ENCODE assay signal across 10 cellular contexts in the genomic region with DNA sequence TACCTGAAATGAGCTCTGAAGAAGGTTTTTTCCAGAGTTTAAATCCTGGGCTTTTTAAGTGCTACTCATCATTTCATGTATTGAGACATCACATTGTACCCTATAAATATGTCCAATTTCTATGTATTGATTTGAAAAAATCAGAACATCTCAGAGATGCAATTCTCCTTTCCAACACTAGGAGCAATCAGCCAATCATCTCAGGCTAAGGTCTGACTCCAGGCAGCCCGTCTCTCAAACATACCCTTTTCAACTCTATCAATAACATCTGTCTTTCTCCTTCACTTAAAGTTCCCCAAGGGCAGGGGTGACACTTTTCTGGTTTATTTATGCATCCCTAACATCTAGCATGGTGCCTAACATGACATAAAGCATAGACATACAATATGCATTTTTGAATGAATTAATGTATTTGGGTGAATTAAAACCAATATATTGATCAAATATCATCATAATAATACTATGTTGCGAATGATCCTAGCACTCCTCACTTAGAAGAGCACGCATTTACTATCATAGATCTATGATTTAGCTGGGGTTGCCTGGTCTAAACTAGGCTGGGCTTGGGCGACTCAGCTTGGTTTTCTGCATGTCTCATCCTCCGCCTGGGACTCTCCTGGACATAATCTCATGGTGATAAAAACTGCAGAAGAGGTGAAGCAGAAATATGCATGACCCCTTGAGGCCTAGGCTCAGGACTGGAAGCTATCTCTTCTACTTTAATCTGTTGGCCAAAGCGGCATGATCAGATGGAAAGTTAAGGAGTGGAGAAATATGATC. TPM values are rescaled to one million over a fixed set of nuclear protein-coding genes. Genes with fewer than 3 reads are reported as not detected.
DNase-seq lines count a peak whose midpoint lies in the region; ATAC-seq, FAIRE-seq and TF ChIP-seq lines count a peak whose summit lies in the region.
"Had no signal": no experiment of that assay in that cellular context is flagged by ENCODE, and none has a peak within 500 bp of the region (broad histone marks: within the 10 kb centered on the region; RNA-seq: fewer than 3 reads in every experiment).

No MANE protein-coding gene starts in this region.

- in situ Hi-C loops in G401 (cut with HindIII; ENCODE audit: low sequenced_read_pairs) = no loop called here

- H3K9me3 ChIP-seq in ascending aorta (no peaks in the 10 kb centered on the region), liver (ENCODE audit: control insufficient read depth in 4 of 4, low read length in 3 of 4) (no peaks in the 10 kb centered on the region), upper lobe of left lung (no peaks in the 10 kb centered on the region)

- TF ChIP-seq EP300 in upper lobe of left lung (IDR thresholded peaks at IDR 0.05) = no peak

- no peaks in the 10 kb centered on the region for H3K36me3 Mint-ChIP-seq in GM23338 (ENCODE audit: low read depth)

- TF ChIP-seq POLR2A in H54 (IDR thresholded peaks at IDR 0.05; ENCODE audit: low read depth, low read length) = no peak
- no peak for TF ChIP-seq POLR2A in upper lobe of left lung (IDR thresholded peaks at IDR 0.05)

- 89% methylated on average over 6 of the region's 6 CpGs for WGBS in liver
- 91 to 94% methylated on average over 6 of the region's 6 CpGs for WGBS in upper lobe of left lung, 2 donors

- H3K4me3 Mint-ChIP-seq in GM23338 = no peak overlapping the region

- no peaks in the 10 kb centered on the region for H3K36me3 ChIP-seq in GM23338 (ENCODE audit: insufficient read depth)
- no peaks in the 10 kb centered on the region for H3K36me3 ChIP-seq in ascending aorta
- no peaks in the 10 kb centered on the region for H3K36me3 ChIP-seq in liver (ENCODE audit: control insufficient read depth in 4 of 4, insufficient read depth in 3 of 4, low read depth in 1 of 4, low read length in 3 of 4)
- no peaks in the 10 kb centered on the region for H3K36me3 ChIP-seq in upper lobe of left lung

- no peaks in the 10 kb centered on the region for H3K79me2 ChIP-seq in GM23338 (replicated peaks; ENCODE audit: insufficient read depth)

- ATAC-seq in GM23338 (no peak), upper lobe of left lung (ENCODE audit: low FRiP score in 2 of 2) (no peak)

- H3K27me3 Mint-ChIP-seq in GM23338 (ENCODE audit: insufficient read depth, low read depth, poor library complexity) = peaks cover 31% of the 10 kb centered on the region

- no peak for TF ChIP-seq RAD21 in liver (IDR thresholded peaks at IDR 0.05)

- TF ChIP-seq CTCF in C4-2B (conservative IDR thresholded peaks at IDR 0.05) (peak; percentile 51), GM23338 (conservative IDR thresholded peaks at IDR 0.05; ENCODE audit: low read depth in 2 of 2) (peak; percentile 37 to 65), ascending aorta (IDR thresholded peaks at IDR 0.05) (peak in 2 of 3 experiments; percentile 32 to 40), liver (IDR thresholded peaks at IDR 0.05; ENCODE audit: low read depth, low read length, missing input control) (peak; percentile 19), upper lobe of left lung (IDR thresholded peaks at IDR 0.05) (peak in 2 of 6 experiments; percentile 11 to 13)

- H3K27ac Mint-ChIP-seq in GM23338 = no peak overlapping the region

- no peaks in the 10 kb centered on the region for H3F3A ChIP-seq in GM23338 (replicated peaks; ENCODE audit: low read depth)

- H3K9me2 ChIP-seq in GM23338 (ENCODE audit: insufficient read depth) = no peaks in the 10 kb centered on the region

- H2AFZ ChIP-seq in GM23338 = no peak overlapping the region
- H2AFZ ChIP-seq: GM23248 had no signal

- no peak overlapping the region for H3K27ac ChIP-seq in C4-2B
- no peak overlapping the region for H3K27ac ChIP-seq in GM23338 (ENCODE audit: low read depth)
- peak overlapping the region in 1 of 2 donors; percentile 27 for H3K27ac ChIP-seq in ascending aorta
- H3K27ac ChIP-seq in liver (ENCODE audit: low read depth in 1 of 2, low read length in 2 of 2) = no peak overlapping the region
- H3K27ac ChIP-seq in upper lobe of left lung = no peak overlapping the region
- H3K27ac ChIP-seq: GM23248 had no signal

- DNase-seq in GM23338 (ENCODE audit: low spot score) = peak; percentile 26
- no peak for DNase-seq in ascending aorta (ENCODE audit: low spot score in 2 of 2)
- no peak for DNase-seq in H54 (ENCODE audit: insufficient read length, low spot score)
- no peak for DNase-seq in upper lobe of left lung
- DNase-seq in G401 (ENCODE audit: low spot score) = no peak
- no peak for DNase-seq in stimulated activated CD4-positive, alpha-beta T cell treated with anti-CD3 and anti-CD28 coated beads, Interleukin-4, amount 100 ng/mL, for 4 hours
- DNase-seq: GM23248; stimulated activated CD4-positive, alpha-beta T cell treated with anti-CD3 and anti-CD28 coated beads, Interleukin-4, amount 100 ng/mL, for 24 hours had no signal

- no peak overlapping the region for H3K9ac ChIP-seq in liver (ENCODE audit: low read depth in 1 of 2, low read length in 2 of 2)
- H3K9ac ChIP-seq: GM23248 had no signal

- H3K4me2 ChIP-seq in GM23338 = no peak overlapping the region

- no peaks in the 10 kb centered on the region for H3K9me3 Mint-ChIP-seq in GM23338

- FAIRE-seq in H54 (lab: Jason Lieb, UNC) = no peak

- H3K4me3 ChIP-seq in GM23338 (no peak overlapping the region), ascending aorta (no peak overlapping the region), liver (ENCODE audit: low read depth in 1 of 3, low read length in 3 of 3) (no peak overlapping the region), upper lobe of left lung (no peak overlapping the region)
- H3K4me3 ChIP-seq: GM23248 had no signal

- intact Hi-C loops in ascending aorta (cut with DNase I) = loop anchor here (10.0 kb wide), 2 partner anchors 342 to 918 kb away; no protein-coding TSS in a partner anchor

- peaks cover 3% of the 10 kb centered on the region for H3K4me1 ChIP-seq in GM23338 (ENCODE audit: insufficient read depth)
- H3K4me1 ChIP-seq in ascending aorta = peaks cover 0 to 3% of the 10 kb centered on the region in 2 donors
- H3K4me1 ChIP-seq in liver (ENCODE audit: control insufficient read depth in 4 of 4, insufficient read depth in 4 of 4, low read length in 3 of 4) = peaks cover 3 to 19% (median 9%) of the 10 kb centered on the region in 4 donors
- H3K4me1 ChIP-seq in upper lobe of left lung = peaks cover 0 to 16% (median 8%) of the 10 kb centered on the region in 4 donors

- no peaks in the 10 kb centered on the region for H4K20me1 ChIP-seq in GM23338 (replicated peaks; ENCODE audit: insufficient read depth)

- H3K27me3 ChIP-seq in GM23338 (ENCODE audit: insufficient read depth) = peaks cover 43% of the 10 kb centered on the region
- H3K27me3 ChIP-seq in ascending aorta = no peaks in the 10 kb centered on the region
- peaks cover 0 to 3% (median 0%) of the 10 kb centered on the region in 4 donors for H3K27me3 ChIP-seq in liver (ENCODE audit: control insufficient read depth in 4 of 4, insufficient read depth in 4 of 4, low read length in 3 of 4)
- peaks cover 0 to 6% (median 2%) of the 10 kb centered on the region in 4 donors for H3K27me3 ChIP-seq in upper lobe of left lung

- peaks cover 6% of the 10 kb centered on the region for H3K4me1 Mint-ChIP-seq in GM23338

TF ChIP-seq in liver, 16 proteins besides CTCF, POLR2A, EP300 and RAD21:
- no peak for TF ChIP-seq TAF1 (conservative IDR thresholded peaks at IDR 0.05)
- TF ChIP-seq EGR1 (IDR thresholded peaks at IDR 0.05; ENCODE audit: low read depth in 2 of 2) = no peak
- no peak for TF ChIP-seq FOXA2 (IDR thresholded peaks at IDR 0.05)
- TF ChIP-seq, protein P1, sequence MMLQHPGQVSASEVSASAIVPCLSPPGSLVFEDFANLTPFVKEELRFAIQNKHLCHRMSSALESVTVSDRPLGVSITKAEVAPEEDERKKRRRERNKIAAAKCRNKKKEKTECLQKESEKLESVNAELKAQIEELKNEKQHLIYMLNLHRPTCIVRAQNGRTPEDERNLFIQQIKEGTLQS (IDR thresholded peaks at IDR 0.05) = no peak
- TF ChIP-seq NR2F2 (IDR thresholded peaks at IDR 0.05) = no peak
- no peak for TF ChIP-seq GABPA (IDR thresholded peaks at IDR 0.05 in 1 of 2, conservative IDR thresholded peaks at IDR 0.05 in 1 of 2)
- TF ChIP-seq HNF4G (IDR thresholded peaks at IDR 0.05) = no peak
- TF ChIP-seq RXRA (IDR thresholded peaks at IDR 0.05) = no peak
- TF ChIP-seq, protein P2, sequence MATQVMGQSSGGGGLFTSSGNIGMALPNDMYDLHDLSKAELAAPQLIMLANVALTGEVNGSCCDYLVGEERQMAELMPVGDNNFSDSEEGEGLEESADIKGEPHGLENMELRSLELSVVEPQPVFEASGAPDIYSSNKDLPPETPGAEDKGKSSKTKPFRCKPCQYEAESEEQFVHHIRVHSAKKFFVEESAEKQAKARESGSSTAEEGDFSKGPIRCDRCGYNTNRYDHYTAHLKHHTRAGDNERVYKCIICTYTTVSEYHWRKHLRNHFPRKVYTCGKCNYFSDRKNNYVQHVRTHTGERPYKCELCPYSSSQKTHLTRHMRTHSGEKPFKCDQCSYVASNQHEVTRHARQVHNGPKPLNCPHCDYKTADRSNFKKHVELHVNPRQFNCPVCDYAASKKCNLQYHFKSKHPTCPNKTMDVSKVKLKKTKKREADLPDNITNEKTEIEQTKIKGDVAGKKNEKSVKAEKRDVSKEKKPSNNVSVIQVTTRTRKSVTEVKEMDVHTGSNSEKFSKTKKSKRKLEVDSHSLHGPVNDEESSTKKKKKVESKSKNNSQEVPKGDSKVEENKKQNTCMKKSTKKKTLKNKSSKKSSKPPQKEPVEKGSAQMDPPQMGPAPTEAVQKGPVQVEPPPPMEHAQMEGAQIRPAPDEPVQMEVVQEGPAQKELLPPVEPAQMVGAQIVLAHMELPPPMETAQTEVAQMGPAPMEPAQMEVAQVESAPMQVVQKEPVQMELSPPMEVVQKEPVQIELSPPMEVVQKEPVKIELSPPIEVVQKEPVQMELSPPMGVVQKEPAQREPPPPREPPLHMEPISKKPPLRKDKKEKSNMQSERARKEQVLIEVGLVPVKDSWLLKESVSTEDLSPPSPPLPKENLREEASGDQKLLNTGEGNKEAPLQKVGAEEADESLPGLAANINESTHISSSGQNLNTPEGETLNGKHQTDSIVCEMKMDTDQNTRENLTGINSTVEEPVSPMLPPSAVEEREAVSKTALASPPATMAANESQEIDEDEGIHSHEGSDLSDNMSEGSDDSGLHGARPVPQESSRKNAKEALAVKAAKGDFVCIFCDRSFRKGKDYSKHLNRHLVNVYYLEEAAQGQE (IDR thresholded peaks at IDR 0.05) = no peak
- TF ChIP-seq HNF4A (conservative IDR thresholded peaks at IDR 0.05) = no peak
TF ChIP-seq in liver: peak in this region for 0.

RNA-seq across cellular contexts. Expression of a gene that starts 5.2 kb away (rescaled TPM):
- 8.9 and 19.6 TPM in 2 replicates for total RNA-seq in GM23338 (2014; rRNA removed; shearing (Covaris generic))
- polyA plus RNA-seq in GM23338 (2016; fragmentation: Nextera tagmentation; extraction: Ambion mirVana) = 1.4 and 3.5 TPM in 2 replicates
- total RNA-seq in ascending aorta = 145 TPM
- total RNA-seq in liver = 1 to 10 TPM; 2.8 to 5.3 TPM
- polyA plus RNA-seq in liver = under 1 TPM; 0.72 to 0.86 TPM
- 100 to 1,000 TPM in 2 of 6 donors, 10 to 100 TPM in 4; 20.9 to 164 (median 74.2) TPM for total RNA-seq in upper lobe of left lung
- total RNA-seq in G401 (2014; rRNA removed; shearing (Covaris generic)) = not detected in 2 replicates
